ENCODE assay signal across 10 cellular contexts in genomic region chr14:73763396-73763795, GRCh38. TPM values are rescaled to one million over a fixed set of nuclear protein-coding genes. Genes with fewer than 3 reads are reported as not detected.
DNase-seq lines count a peak whose midpoint lies in the region; ATAC-seq lines count a peak whose summit lies in the region.
"Had no signal": no experiment of that assay in that cellular context is flagged by ENCODE, and none has a peak within 500 bp of the region (broad histone marks: within the 10 kb centered on the region; RNA-seq: fewer than 3 reads in every experiment).

No MANE protein-coding gene starts in this region.

- no peak overlapping the region for H2AFZ ChIP-seq in neuronal stem cell (ENCODE audit: low read length)

- H2BK5ac ChIP-seq in neuronal stem cell (ENCODE audit: low read length), result no peak overlapping the region

- H4K8ac ChIP-seq in neuronal stem cell (ENCODE audit: low read depth, low read length), result no peak overlapping the region

- H4K91ac ChIP-seq in neuronal stem cell (ENCODE audit: low read depth, low read length, poor library complexity), result no peak overlapping the region

- peak overlapping the region; percentile 97 for H3K27ac Mint-ChIP-seq in activated naive CD4-positive, alpha-beta T cell treated with anti-CD3 and anti-CD28 coated beads, Interleukin-2, amount 10 ng/mL, durations not matched to agents 7 days and 5 days

- H3K9me3 ChIP-seq in SJCRH30 (replicated peaks) (no peaks in the 10 kb centered on the region), stomach smooth muscle (ENCODE audit: control insufficient read depth in 2 of 2, low read length in 2 of 2) (no peaks in the 10 kb centered on the region), neuronal stem cell (replicated peaks in 1 of 2; ENCODE audit: control insufficient read depth in 2 of 2, insufficient read depth in 1 of 2, low read depth in 1 of 2, low read length in 2 of 2) (no peaks in the 10 kb centered on the region)

- no peak overlapping the region for H2BK15ac ChIP-seq in neuronal stem cell (ENCODE audit: low read length)

- H2BK120ac ChIP-seq in neuronal stem cell (ENCODE audit: low read depth, low read length), result no peak overlapping the region

- H3K27ac ChIP-seq in SJCRH30 (peak overlapping the region; percentile 74), stomach smooth muscle (ENCODE audit: low read length) (peak overlapping the region; percentile 11), neuronal stem cell (replicated peaks; ENCODE audit: low read length) (no peak overlapping the region)

- no CpG with 5 or more reads among the region's 3 CpGs for whole genome bisulfite sequencing in neuronal stem cell (ENCODE audit: extremely low coverage in 2 of 2, insufficient read length in 2 of 2, insufficient replicate concordance in 1 of 2), 2 donors

- no peak overlapping the region for H3K4me3 ChIP-seq in SJCRH30
- no peak overlapping the region for H3K4me3 ChIP-seq in stomach smooth muscle (ENCODE audit: low read length in 2 of 2)
- no peak overlapping the region for H3K4me3 ChIP-seq in neuronal stem cell (ENCODE audit: low read length in 2 of 2)

- H3K23ac ChIP-seq in neuronal stem cell (ENCODE audit: low read depth, low read length, poor library complexity), result no peak overlapping the region

- H3K18ac ChIP-seq in neuronal stem cell (ENCODE audit: low read length), result no peak overlapping the region

- H3K9ac ChIP-seq in stomach smooth muscle (ENCODE audit: low read length in 2 of 2) (no peak overlapping the region), neuronal stem cell (ENCODE audit: low read depth, low read length, poor library complexity) (no peak overlapping the region)

- no peak overlapping the region for H2BK12ac ChIP-seq in neuronal stem cell (ENCODE audit: low read length)

- H3K79me1 ChIP-seq in neuronal stem cell (ENCODE audit: low read depth, low read length), result peaks cover 6% of the 10 kb centered on the region

- H3K27me3 Mint-ChIP-seq in activated naive CD4-positive, alpha-beta T cell treated with anti-CD3 and anti-CD28 coated beads, Interleukin-2, amount 10 ng/mL, durations not matched to agents 7 days and 5 days, result no peaks in the 10 kb centered on the region

- H3K4me1 Mint-ChIP-seq in activated naive CD4-positive, alpha-beta T cell treated with anti-CD3 and anti-CD28 coated beads, Interleukin-2, amount 10 ng/mL, durations not matched to agents 7 days and 5 days, result peaks cover 56% of the 10 kb centered on the region

- no peak for DNase-seq in activated naive CD4-positive, alpha-beta T cell treated with anti-CD3 and anti-CD28 coated beads, Interleukin-2, amount 10 ng/mL, durations not matched to agents 7 days and 5 days
- no peak for DNase-seq in activated naive CD4-positive, alpha-beta T cell treated with Interleukin-2 at 50 U/mL for 16 hours
- DNase-seq in SJCRH30, result no peak
- DNase-seq in left kidney (ENCODE audit: low read depth, low spot score), result peak; percentile 43
- no peak for DNase-seq in neuronal stem cell (ENCODE audit: low spot score)
- DNase-seq: activated T-cell treated with anti-CD3 and anti-CD28 coated beads, Interleukin-2, amount 50 U/mL, for 48 hours; NCI-H1048 had no signal

- H3K4me1 ChIP-seq in SJCRH30, result peaks cover 54% of the 10 kb centered on the region
- H3K4me1 ChIP-seq in stomach smooth muscle (ENCODE audit: control insufficient read depth, insufficient read depth, low read length), result peaks cover 74% of the 10 kb centered on the region
- peaks cover 20 to 27% of the 10 kb centered on the region in 2 donors for H3K4me1 ChIP-seq in neuronal stem cell (ENCODE audit: control insufficient read depth in 2 of 2, insufficient read depth in 1 of 2, low read depth in 1 of 2, low read length in 2 of 2)

- H2AK5ac ChIP-seq in neuronal stem cell (ENCODE audit: low read depth, low read length), result no peak overlapping the region

- no peak overlapping the region for H3K14ac ChIP-seq in neuronal stem cell (ENCODE audit: low read length)

- no peak overlapping the region for H3K4ac ChIP-seq in neuronal stem cell (ENCODE audit: low read length)

- H3K4me3 Mint-ChIP-seq in activated naive CD4-positive, alpha-beta T cell treated with anti-CD3 and anti-CD28 coated beads, Interleukin-2, amount 10 ng/mL, durations not matched to agents 7 days and 5 days, result no peak overlapping the region

- H3K27me3 ChIP-seq in SJCRH30 (no peaks in the 10 kb centered on the region), stomach smooth muscle (ENCODE audit: control insufficient read depth in 1 of 2, insufficient read depth in 2 of 2, low read length in 2 of 2) (no peaks in the 10 kb centered on the region), neuronal stem cell (ENCODE audit: control insufficient read depth in 3 of 3, insufficient read depth in 3 of 3, low read depth in 1 of 3, low read length in 3 of 3) (peaks cover 0 to 12% (median 0%) of the 10 kb centered on the region in 3 experiments)

- H3K4me2 ChIP-seq in neuronal stem cell (ENCODE audit: insufficient read depth, low read length, poor library complexity, severe bottlenecking), result no peak overlapping the region

- H3K36me3 ChIP-seq in SJCRH30 (no peaks in the 10 kb centered on the region), stomach smooth muscle (ENCODE audit: control insufficient read depth in 2 of 2, insufficient read depth in 2 of 2, low read length in 2 of 2) (no peaks in the 10 kb centered on the region), neuronal stem cell (replicated peaks in 1 of 2; ENCODE audit: control insufficient read depth in 2 of 2, insufficient read depth in 2 of 2, low read length in 2 of 2) (no peaks in the 10 kb centered on the region)

- CTCF ChIA-PET in activated naive CD4-positive, alpha-beta T cell treated with anti-CD3 and anti-CD28 coated beads, Interleukin-2, amount 10 ng/mL, durations not matched to agents 7 days and 5 days (lab: Charles Lee), result interaction anchor here (1.0 to 8.2 kb wide), 2 partner anchors 8 to 25 kb away, joined by 5 to 45 read pairs; no protein-coding TSS in a partner anchor

- H3K9me3 Mint-ChIP-seq in activated naive CD4-positive, alpha-beta T cell treated with anti-CD3 and anti-CD28 coated beads, Interleukin-2, amount 10 ng/mL, durations not matched to agents 7 days and 5 days, result no peaks in the 10 kb centered on the region

- no peak for ATAC-seq in HG02571 (IDR thresholded peaks at IDR 0.05; ENCODE audit: unreplicated experiment)
- no peak for ATAC-seq in HG03045 (IDR thresholded peaks at IDR 0.05; ENCODE audit: unreplicated experiment)

- H3K36me3 Mint-ChIP-seq in activated naive CD4-positive, alpha-beta T cell treated with anti-CD3 and anti-CD28 coated beads, Interleukin-2, amount 10 ng/mL, durations not matched to agents 7 days and 5 days, result peaks cover 6% of the 10 kb centered on the region

RNA-seq across cellular contexts. Expression of gene PNMA1, which starts 49.2 kb away (rescaled TPM):
- 11.0 and 11.3 TPM in 2 replicates for total RNA-seq in SJCRH30 (2014; rRNA removed; shearing (Covaris generic))
- 48.0 TPM for polyA plus RNA-seq in neuronal stem cell (2013, experiment 1 of 2)
- 49.4 TPM for polyA plus RNA-seq in neuronal stem cell (2013, experiment 2 of 2)
